ENCODE assay signal across 1 cellular context in the genomic region with DNA sequence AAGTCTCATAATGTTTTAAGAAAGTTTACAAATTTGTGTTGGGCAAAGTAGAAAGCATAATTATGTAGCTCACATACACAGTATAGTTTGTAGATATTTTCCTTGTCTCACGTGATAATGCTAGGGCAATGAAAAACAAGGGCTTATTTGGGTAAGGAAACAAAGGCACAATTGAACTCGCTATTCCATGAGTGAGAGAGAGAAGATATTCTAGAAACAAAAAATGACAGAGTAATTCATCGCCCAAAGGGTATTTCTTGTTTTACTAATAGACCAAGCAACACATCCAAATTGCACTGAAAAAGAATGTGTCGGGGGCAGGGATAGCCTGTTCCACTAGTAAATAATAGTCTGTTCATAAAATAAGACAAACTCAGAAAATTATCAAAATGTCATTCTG.
TF ChIP-seq lines count a peak whose summit lies in the region.

No MANE protein-coding gene starts in this region.

TF ChIP-seq in HepG2, 621 proteins besides CTCF, POLR2A, EP300 and RAD21:
- TF ChIP-seq, protein P1, sequence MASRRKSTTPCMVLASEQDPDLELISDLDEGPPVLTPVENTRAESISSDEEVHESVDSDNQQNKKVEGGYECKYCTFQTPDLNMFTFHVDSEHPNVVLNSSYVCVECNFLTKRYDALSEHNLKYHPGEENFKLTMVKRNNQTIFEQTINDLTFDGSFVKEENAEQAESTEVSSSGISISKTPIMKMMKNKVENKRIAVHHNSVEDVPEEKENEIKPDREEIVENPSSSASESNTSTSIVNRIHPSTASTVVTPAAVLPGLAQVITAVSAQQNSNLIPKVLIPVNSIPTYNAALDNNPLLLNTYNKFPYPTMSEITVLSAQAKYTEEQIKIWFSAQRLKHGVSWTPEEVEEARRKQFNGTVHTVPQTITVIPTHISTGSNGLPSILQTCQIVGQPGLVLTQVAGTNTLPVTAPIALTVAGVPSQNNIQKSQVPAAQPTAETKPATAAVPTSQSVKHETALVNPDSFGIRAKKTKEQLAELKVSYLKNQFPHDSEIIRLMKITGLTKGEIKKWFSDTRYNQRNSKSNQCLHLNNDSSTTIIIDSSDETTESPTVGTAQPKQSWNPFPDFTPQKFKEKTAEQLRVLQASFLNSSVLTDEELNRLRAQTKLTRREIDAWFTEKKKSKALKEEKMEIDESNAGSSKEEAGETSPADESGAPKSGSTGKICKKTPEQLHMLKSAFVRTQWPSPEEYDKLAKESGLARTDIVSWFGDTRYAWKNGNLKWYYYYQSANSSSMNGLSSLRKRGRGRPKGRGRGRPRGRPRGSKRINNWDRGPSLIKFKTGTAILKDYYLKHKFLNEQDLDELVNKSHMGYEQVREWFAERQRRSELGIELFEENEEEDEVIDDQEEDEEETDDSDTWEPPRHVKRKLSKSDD (CRISPR knock-in tag; IDR thresholded peaks at IDR 0.05; ENCODE audit: low read depth), result no peak
- TF ChIP-seq XRCC5 (optimal IDR thresholded peaks at IDR 0.05; ENCODE audit: low read length), result no peak
